21 cellular contexts compared by ENCODE assay signal in the genomic region with DNA sequence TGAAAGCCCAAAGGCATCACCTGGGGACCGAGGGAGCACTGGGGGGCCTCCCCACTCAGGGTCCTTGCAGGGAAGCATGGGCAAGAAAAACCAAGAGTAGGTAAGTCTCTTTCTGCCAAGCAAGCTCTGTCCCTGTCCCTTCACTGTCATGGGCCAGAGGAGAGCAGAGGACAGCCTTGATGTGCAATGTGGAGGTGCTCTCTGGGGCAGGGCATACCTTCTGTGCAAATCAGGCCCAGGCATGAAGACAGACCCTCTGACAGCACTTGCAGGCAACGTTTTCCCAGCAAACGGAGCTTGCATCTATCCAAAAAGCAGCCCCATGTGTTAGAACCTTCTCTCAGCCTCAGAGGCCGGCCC.
DNase-seq lines count a peak whose midpoint lies in the region; ATAC-seq, FAIRE-seq and TF ChIP-seq lines count a peak whose summit lies in the region.
"Had no signal": no experiment of that assay in that cellular context is flagged by ENCODE, and none has a peak within 500 bp of the region (broad histone marks: within the 10 kb centered on the region; RNA-seq: fewer than 3 reads in every experiment).

No MANE protein-coding gene starts in this region.

- H3K36me3 Mint-ChIP-seq in activated T-cell treated with anti-CD3 and anti-CD28 coated beads, Interleukin-2, amount 50 U/mL, for 24 hours (ENCODE audit: low read depth) = no peaks in the 10 kb centered on the region
- no peaks in the 10 kb centered on the region for H3K36me3 Mint-ChIP-seq in activated T-helper 17 cell treated with anti-CD3 and anti-CD28 coated beads, Interleukin-2, amount 50 U/mL, for 72 hours (ENCODE audit: low read depth)
- no peaks in the 10 kb centered on the region for H3K36me3 Mint-ChIP-seq in chondrocyte (ENCODE audit: low read depth)

- peak overlapping the region; percentile 83 to 94 for H3K27ac ChIP-seq in small intestine (ENCODE audit: low read depth in 1 of 2, low read length in 1 of 2)
- H3K27ac ChIP-seq: A549, gastrocnemius medialis, stomach, upper lobe of right lung had no signal

- no peaks in the 10 kb centered on the region for H3K36me3 ChIP-seq in small intestine (ENCODE audit: control insufficient read depth in 2 of 2, insufficient read depth in 2 of 2, low read length in 2 of 2)
- H3K36me3 ChIP-seq: gastrocnemius medialis, stomach, upper lobe of right lung had no signal

- no peak overlapping the region for H3K4me3 ChIP-seq in small intestine (ENCODE audit: low read depth in 1 of 2, low read length in 2 of 2)
- H3K4me3 ChIP-seq: A549, gastrocnemius medialis, K562, stomach, upper lobe of right lung had no signal

- ATAC-seq in HG02885 (IDR thresholded peaks at IDR 0.05; ENCODE audit: poor library complexity, unreplicated experiment) = peak; percentile 32
- no peak for ATAC-seq in activated T-helper 17 cell treated with anti-CD3 and anti-CD28 coated beads, Interleukin-2, amount 50 U/mL, for 72 hours (replicated peaks)
- ATAC-seq: gastrocnemius medialis, left cardiac atrium, upper lobe of right lung had no signal

- peaks cover 27% of the 10 kb centered on the region for H3K4me1 Mint-ChIP-seq in activated T-cell treated with anti-CD3 and anti-CD28 coated beads, Interleukin-2, amount 50 U/mL, for 24 hours (ENCODE audit: low read depth)
- peaks cover 29% of the 10 kb centered on the region for H3K4me1 Mint-ChIP-seq in activated T-helper 17 cell treated with anti-CD3 and anti-CD28 coated beads, Interleukin-2, amount 50 U/mL, for 72 hours
- H3K4me1 Mint-ChIP-seq in chondrocyte (ENCODE audit: low read depth) = no peaks in the 10 kb centered on the region

- no peak for TF ChIP-seq CTCF in chondrocyte (IDR thresholded peaks at IDR 0.05)

- peaks cover 0 to 5% of the 10 kb centered on the region in 2 donors for H3K4me1 ChIP-seq in small intestine (ENCODE audit: control insufficient read depth in 2 of 2, insufficient read depth in 1 of 2, low read depth in 1 of 2, low read length in 1 of 2)
- H3K4me1 ChIP-seq: gastrocnemius medialis, stomach, upper lobe of right lung had no signal

- no peak overlapping the region for H3K4me3 Mint-ChIP-seq in activated T-cell treated with anti-CD3 and anti-CD28 coated beads, Interleukin-2, amount 50 U/mL, for 24 hours
- no peak overlapping the region for H3K4me3 Mint-ChIP-seq in activated T-helper 17 cell treated with anti-CD3 and anti-CD28 coated beads, Interleukin-2, amount 50 U/mL, for 72 hours
- H3K4me3 Mint-ChIP-seq in chondrocyte (ENCODE audit: unreplicated experiment) = no peak overlapping the region
- H3K4me3 Mint-ChIP-seq: H9 had no signal

- H3K9me3 ChIP-seq in small intestine (ENCODE audit: control insufficient read depth, low read depth) = no peaks in the 10 kb centered on the region
- H3K9me3 ChIP-seq: A549, gastrocnemius medialis, stomach, upper lobe of right lung had no signal

- no peaks in the 10 kb centered on the region for H3K9me3 Mint-ChIP-seq in activated T-cell treated with anti-CD3 and anti-CD28 coated beads, Interleukin-2, amount 50 U/mL, for 24 hours
- peaks cover 5% of the 10 kb centered on the region for H3K9me3 Mint-ChIP-seq in activated T-helper 17 cell treated with anti-CD3 and anti-CD28 coated beads, Interleukin-2, amount 50 U/mL, for 72 hours
- peaks cover 5% of the 10 kb centered on the region for H3K9me3 Mint-ChIP-seq in chondrocyte (ENCODE audit: low read depth)
- H3K9me3 Mint-ChIP-seq: H9 had no signal

- no peak for FAIRE-seq in small intestine (lab: Jason Lieb, UNC)
- FAIRE-seq: A549, GM18507, K562 had no signal

- peak overlapping the region; percentile 53 for H3K27ac Mint-ChIP-seq in activated T-cell treated with anti-CD3 and anti-CD28 coated beads, Interleukin-2, amount 50 U/mL, for 24 hours
- peak overlapping the region; percentile 67 for H3K27ac Mint-ChIP-seq in activated T-helper 17 cell treated with anti-CD3 and anti-CD28 coated beads, Interleukin-2, amount 50 U/mL, for 72 hours
- H3K27ac Mint-ChIP-seq in chondrocyte (ENCODE audit: unreplicated experiment) = no peak overlapping the region

- H3K27me3 Mint-ChIP-seq in activated T-cell treated with anti-CD3 and anti-CD28 coated beads, Interleukin-2, amount 50 U/mL, for 24 hours = no peaks in the 10 kb centered on the region
- H3K27me3 Mint-ChIP-seq in activated T-helper 17 cell treated with anti-CD3 and anti-CD28 coated beads, Interleukin-2, amount 50 U/mL, for 72 hours = no peaks in the 10 kb centered on the region
- H3K27me3 Mint-ChIP-seq in chondrocyte (ENCODE audit: low read depth) = peaks cover 2% of the 10 kb centered on the region

- WGBS in small intestine, 3 donors = 57 to 66% (median 60%) methylated on average over 4 of the region's 4 CpGs

- DNase-seq in activated T-cell treated with anti-CD3 and anti-CD28 coated beads, Interleukin-2, amount 50 U/mL, for 24 hours = no peak
- no peak for DNase-seq in activated T-cell treated with anti-CD3 and anti-CD28 coated beads, Interleukin-2, amount 50 U/mL, for 1 hour
- DNase-seq in small intestine = no peak
- DNase-seq in SIG-M5 (lab: John Stamatoyannopoulos, UW) = no peak
- DNase-seq in GM19238 (ENCODE audit: insufficient read length, low spot score) = no peak
- DNase-seq in chondrocyte (ENCODE audit: low spot score) = no peak
- DNase-seq: DND-41, gastrocnemius medialis, H9, left cardiac atrium, NCI-H1048, NCI-H524, SHP77 treated with DMSO at 0.1 percent for 48 hours, stomach, T-helper 2 cell, upper lobe of right lung had no signal

- no peaks in the 10 kb centered on the region for H3K27me3 ChIP-seq in small intestine (ENCODE audit: control insufficient read depth in 2 of 2, insufficient read depth in 2 of 2, low read length in 2 of 2)
- H3K27me3 ChIP-seq: gastrocnemius medialis, upper lobe of right lung had no signal
